ENCODE assay signal across 16 cellular contexts in the genomic region with DNA sequence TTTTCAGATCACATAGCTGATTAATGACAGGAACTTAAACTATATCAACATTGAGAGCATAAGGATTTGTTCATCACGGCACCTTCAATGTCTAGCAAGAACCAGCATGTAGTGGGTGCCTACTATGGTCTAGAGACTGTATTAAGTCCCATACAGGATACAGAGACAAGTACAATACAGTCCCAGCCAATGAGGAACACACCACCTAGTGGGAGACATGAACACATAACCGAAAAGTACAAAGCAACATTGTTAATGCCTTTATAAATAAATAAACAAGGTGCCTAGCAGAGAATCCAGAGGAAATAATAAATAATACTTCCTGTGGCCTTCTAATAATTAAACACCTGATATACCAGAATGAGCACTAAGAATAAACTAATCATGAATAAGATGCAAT.
A peak's percentile ranks its signal among the peaks of the same experiment; 100 is the strongest.
DNase-seq lines count a peak whose midpoint lies in the region; ATAC-seq, FAIRE-seq and TF ChIP-seq lines count a peak whose summit lies in the region.
"Had no signal": no experiment of that assay in that cellular context is flagged by ENCODE, and none has a peak within 500 bp of the region (broad histone marks: within the 10 kb centered on the region; RNA-seq: fewer than 3 reads in every experiment).

No MANE protein-coding gene starts in this region.

- ATAC-seq in DND-41 (ENCODE audit: insufficient read depth, low read depth) (no peak), GM12878 (peak; percentile 76), left lung (peak; percentile 38), HG02970 (IDR thresholded peaks at IDR 0.05; ENCODE audit: low FRiP score, unreplicated experiment) (no peak), HG02610 (IDR thresholded peaks at IDR 0.05; ENCODE audit: unreplicated experiment) (no peak)
- no peak for ATAC-seq in activated naive CD8-positive, alpha-beta T cell treated with anti-CD3 and anti-CD28 coated beads, Interleukin-2, amount 50 U/mL, for 24 hours
- ATAC-seq: esophagus mucosa had no signal

- SMC1A ChIA-PET in GM12878 (lab: Charles Lee; ENCODE audit: uncharacterized antibody, unreplicated experiment), result interaction anchor here (0.7 to 1.6 kb wide), 2 partner anchors 485 to 539 kb away, joined by 3 to 4 read pairs; no protein-coding TSS in a partner anchor

- H3K4me3 Mint-ChIP-seq in activated naive CD8-positive, alpha-beta T cell treated with anti-CD3 and anti-CD28 coated beads, Interleukin-2, amount 50 U/mL, for 24 hours, result no peak overlapping the region
- H3K4me3 Mint-ChIP-seq: activated CD4-positive, alpha-beta memory T cell treated with anti-CD3 and anti-CD28 coated beads, Interleukin-2, amount 10 ng/mL, durations not matched to agents 7 days and 5 days; IgD-negative memory B cell had no signal

- WGBS in GM12878 (ENCODE audit: insufficient coverage, insufficient replicate concordance, low lambda C conversion rate, missing lambda C conversion rate), result 0% methylated on average over 2 of the region's 2 CpGs

- TF ChIP-seq EP300 in GM12878 (IDR thresholded peaks at IDR 0.05; ENCODE audit: borderline replicate concordance in 1 of 2, control insufficient read depth in 1 of 2, low read depth in 2 of 2, low read length in 2 of 2), result no peak

- TF ChIP-seq POLR2A in NB4 (IDR thresholded peaks at IDR 0.05; ENCODE audit: extremely low read depth, insufficient read length), result no peak
- TF ChIP-seq POLR2A in GM12878 (IDR thresholded peaks at IDR 0.05; ENCODE audit: low read depth, low read length), result no peak

- no peaks in the 10 kb centered on the region for H3K79me2 ChIP-seq in DND-41 (ENCODE audit: insufficient read depth, low read length)
- no peaks in the 10 kb centered on the region for H3K79me2 ChIP-seq in GM12878 (ENCODE audit: control insufficient read depth, insufficient read depth, low read length)

- FAIRE-seq in GM12878 (lab: Jason Lieb, UNC), result no peak

- RAD21 ChIA-PET in GM12878 (lab: Charles Lee; ENCODE audit: unreplicated experiment), result interaction anchor here (0.6 to 1.5 kb wide), 3 partner anchors 202 to 434 kb away, joined by 3 to 4 read pairs (median 3); no protein-coding TSS in a partner anchor

- no peaks in the 10 kb centered on the region for H3K4me1 Mint-ChIP-seq in activated naive CD8-positive, alpha-beta T cell treated with anti-CD3 and anti-CD28 coated beads, Interleukin-2, amount 50 U/mL, for 24 hours
- H3K4me1 Mint-ChIP-seq: activated CD4-positive, alpha-beta memory T cell treated with anti-CD3 and anti-CD28 coated beads, Interleukin-2, amount 10 ng/mL, durations not matched to agents 7 days and 5 days; IgD-negative memory B cell had no signal

- H3K4me3 ChIP-seq in DND-41 (ENCODE audit: low read depth in 1 of 2, low read length in 2 of 2) (no peak overlapping the region), NB4 (ENCODE audit: low read depth, low read length) (no peak overlapping the region), GM12878 (no peak overlapping the region), left lung (no peak overlapping the region)

- H3K9ac ChIP-seq in DND-41 (ENCODE audit: low read depth, low read length), result no peak overlapping the region
- H3K9ac ChIP-seq in GM12878 (ENCODE audit: control insufficient read depth, insufficient read depth, low read length), result no peak overlapping the region

- no peak overlapping the region for H3K4me2 ChIP-seq in DND-41 (ENCODE audit: insufficient read depth, low read length)
- no peak overlapping the region for H3K4me2 ChIP-seq in GM12878 (ENCODE audit: control insufficient read depth, insufficient read depth)

- DNase-seq in DND-41 (no peak), NB4 (ENCODE audit: low read depth) (peak; percentile 33), GM12878 (ENCODE audit: low read depth, low spot score) (peak; percentile 2), left lung (no peak), SKM-1 treated with dmso at 0.1 percent for 144 hours (lab: John Stamatoyannopoulos, UW; ENCODE audit: unreplicated experiment) (no peak)
- no peak for DNase-seq in activated naive CD8-positive, alpha-beta T cell treated with anti-CD3 and anti-CD28 coated beads, Interleukin-2, amount 50 U/mL, for 24 hours
- DNase-seq: activated CD4-positive, alpha-beta memory T cell treated with anti-CD3 and anti-CD28 coated beads, Interleukin-2, amount 10 ng/mL, durations not matched to agents 7 days and 5 days; activated naive CD4-positive, alpha-beta T cell; C1 segment of cervical spinal cord; GOT3; NCI-H510A; T-helper 1 cell had no signal

- H3K9me3 ChIP-seq in DND-41 (ENCODE audit: insufficient read depth, low read length, severe bottlenecking) (no peaks in the 10 kb centered on the region), GM12878 (replicated peaks; ENCODE audit: control insufficient read depth, insufficient read depth, low read length) (no peaks in the 10 kb centered on the region; the same call in 1 of the 3 replicates), left lung (peaks cover 0 to 13% of the 10 kb centered on the region in 2 donors)

- no peaks in the 10 kb centered on the region for H3K36me3 Mint-ChIP-seq in activated naive CD8-positive, alpha-beta T cell treated with anti-CD3 and anti-CD28 coated beads, Interleukin-2, amount 50 U/mL, for 24 hours (ENCODE audit: low read depth)
- H3K36me3 Mint-ChIP-seq: IgD-negative memory B cell had no signal

- TF ChIP-seq RAD21 in GM12878 (IDR thresholded peaks at IDR 0.05; ENCODE audit: insufficient read depth, low read depth, low read length), result peak; percentile 57

- H3K27me3 ChIP-seq in DND-41 (ENCODE audit: insufficient read depth, low read length, poor library complexity) (peaks cover 19% of the 10 kb centered on the region), GM12878 (replicated peaks in 1 of 2; ENCODE audit: control insufficient read depth in 2 of 2, insufficient read depth in 2 of 2, low read length in 1 of 2) (no peaks in the 10 kb centered on the region; a peak in 1 of 4 replicates), left lung (peaks cover 0 to 5% of the 10 kb centered on the region in 2 donors)

- H3K4me1 ChIP-seq in DND-41 (ENCODE audit: insufficient read depth, low read length), result no peaks in the 10 kb centered on the region
- H3K4me1 ChIP-seq in GM12878 (ENCODE audit: control insufficient read depth, insufficient read depth, low read length), result no peaks in the 10 kb centered on the region
- H3K4me1 ChIP-seq in left lung, result no peaks in the 10 kb centered on the region

- H3K27me3 Mint-ChIP-seq in activated naive CD8-positive, alpha-beta T cell treated with anti-CD3 and anti-CD28 coated beads, Interleukin-2, amount 50 U/mL, for 24 hours, result no peaks in the 10 kb centered on the region
- H3K27me3 Mint-ChIP-seq: activated CD4-positive, alpha-beta memory T cell treated with anti-CD3 and anti-CD28 coated beads, Interleukin-2, amount 10 ng/mL, durations not matched to agents 7 days and 5 days; IgD-negative memory B cell had no signal

- CTCF ChIA-PET in GM12878 (lab: Yijun Ruan, JAX), result interaction anchor here (1.3 to 2.9 kb wide), 4 partner anchors 10 to 486 kb away, joined by 3 to 11 read pairs (median 4); no protein-coding TSS in a partner anchor

- intact Hi-C loops in GM12878 (cut with micrococcal nuclease; ENCODE audit: unreplicated experiment) (loop anchor here (1.0 kb wide), 1 partner anchor 486 kb away; no protein-coding TSS in a partner anchor), left lung (cut with DNase I) (no loop called here)

- H3K27ac ChIP-seq in DND-41 (ENCODE audit: low read length), result no peak overlapping the region
- no peak overlapping the region for H3K27ac ChIP-seq in GM12878 (ENCODE audit: control insufficient read depth, insufficient read depth)
- no peak overlapping the region for H3K27ac ChIP-seq in left lung

- H3K36me3 ChIP-seq in DND-41 (ENCODE audit: insufficient read depth, low read length) (no peaks in the 10 kb centered on the region), GM12878 (ENCODE audit: control insufficient read depth in 2 of 2, insufficient read depth in 2 of 2, low read length in 1 of 2) (no peaks in the 10 kb centered on the region), left lung (no peaks in the 10 kb centered on the region)

- no peaks in the 10 kb centered on the region for H4K20me1 ChIP-seq in DND-41 (ENCODE audit: insufficient read depth, low read length)
- H4K20me1 ChIP-seq in GM12878 (ENCODE audit: control insufficient read depth, insufficient read depth), result no peaks in the 10 kb centered on the region

- in situ Hi-C loops in GM12878 (cut with MboI), result loop anchor here (10.0 kb wide), 1 partner anchor 485 kb away; no protein-coding TSS in a partner anchor

- H3K9me3 Mint-ChIP-seq in activated naive CD8-positive, alpha-beta T cell treated with anti-CD3 and anti-CD28 coated beads, Interleukin-2, amount 50 U/mL, for 24 hours, result peaks cover 23% of the 10 kb centered on the region

- BruUV-seq in GM12878 (replicated peaks; lab: Mats Ljungman, UMichigan), result no TSS peak

- peak; percentile 39 for TF ChIP-seq CTCF in DND-41 (IDR thresholded peaks at IDR 0.05; ENCODE audit: borderline replicate concordance, extremely low read depth, low read length, poor library complexity, severe bottlenecking)
- peak; percentile 27 for TF ChIP-seq CTCF in NB4 (IDR thresholded peaks at IDR 0.05; ENCODE audit: low read depth, low read length)
- peak; percentile 18 to 53 (median 32); a peak in 3 of 6 replicates for TF ChIP-seq CTCF in GM12878 (IDR thresholded peaks at IDR 0.05 in 2 of 3, conservative IDR thresholded peaks at IDR 0.05 in 1 of 3; ENCODE audit: control insufficient read depth in 2 of 3, extremely low read depth in 1 of 3, insufficient read depth in 1 of 3, low read depth in 3 of 3, low read length in 3 of 3)
- no peak for TF ChIP-seq CTCF in left lung (IDR thresholded peaks at IDR 0.05)

- POLR2A ChIA-PET in GM12878 (lab: Charles Lee), result no interaction called here

- H2AFZ ChIP-seq in DND-41 (ENCODE audit: low read depth, low read length) (no peak overlapping the region), GM12878 (ENCODE audit: control insufficient read depth, low read depth, low read length) (no peak overlapping the region)

- H3K27ac Mint-ChIP-seq in activated naive CD8-positive, alpha-beta T cell treated with anti-CD3 and anti-CD28 coated beads, Interleukin-2, amount 50 U/mL, for 24 hours, result no peak overlapping the region
- H3K27ac Mint-ChIP-seq: activated CD4-positive, alpha-beta memory T cell treated with anti-CD3 and anti-CD28 coated beads, Interleukin-2, amount 10 ng/mL, durations not matched to agents 7 days and 5 days; IgD-negative memory B cell had no signal

TF ChIP-seq in GM12878, 131 proteins besides CTCF, POLR2A, EP300 and RAD21 (continues in another document):
- no peak for TF ChIP-seq JUNB (IDR thresholded peaks at IDR 0.05)
- no peak for TF ChIP-seq IRF5 (IDR thresholded peaks at IDR 0.05; ENCODE audit: borderline replicate concordance)

Comparison
In these comparisons a context has a peak if more than half of its experiments do, and no peak if none do; other contexts are left out.
1. ATAC-seq: peak in GM12878 (single experiment) and left lung (single experiment); none in DND-41 (single experiment), activated naive CD8-positive, alpha-beta T cell treated with anti-CD3 and anti-CD28 coated beads, Interleukin-2, amount 50 U/mL, for 24 hours (single experiment), HG02970 (single experiment) and HG02610 (single experiment).
2. DNase-seq: peak in NB4 (single experiment) and GM12878 (single experiment); none in DND-41 (single experiment), left lung (0 of 2), activated naive CD8-positive, alpha-beta T cell treated with anti-CD3 and anti-CD28 coated beads, Interleukin-2, amount 50 U/mL, for 24 hours (single experiment) and SKM-1 treated with dmso at 0.1 percent for 144 hours (single experiment).
3. CTCF ChIP-seq: peak in DND-41 (single experiment), NB4 (single experiment) and GM12878 (3 of 3); none in left lung (0 of 2).